8 cellular contexts compared by ENCODE assay signal in the genomic region with DNA sequence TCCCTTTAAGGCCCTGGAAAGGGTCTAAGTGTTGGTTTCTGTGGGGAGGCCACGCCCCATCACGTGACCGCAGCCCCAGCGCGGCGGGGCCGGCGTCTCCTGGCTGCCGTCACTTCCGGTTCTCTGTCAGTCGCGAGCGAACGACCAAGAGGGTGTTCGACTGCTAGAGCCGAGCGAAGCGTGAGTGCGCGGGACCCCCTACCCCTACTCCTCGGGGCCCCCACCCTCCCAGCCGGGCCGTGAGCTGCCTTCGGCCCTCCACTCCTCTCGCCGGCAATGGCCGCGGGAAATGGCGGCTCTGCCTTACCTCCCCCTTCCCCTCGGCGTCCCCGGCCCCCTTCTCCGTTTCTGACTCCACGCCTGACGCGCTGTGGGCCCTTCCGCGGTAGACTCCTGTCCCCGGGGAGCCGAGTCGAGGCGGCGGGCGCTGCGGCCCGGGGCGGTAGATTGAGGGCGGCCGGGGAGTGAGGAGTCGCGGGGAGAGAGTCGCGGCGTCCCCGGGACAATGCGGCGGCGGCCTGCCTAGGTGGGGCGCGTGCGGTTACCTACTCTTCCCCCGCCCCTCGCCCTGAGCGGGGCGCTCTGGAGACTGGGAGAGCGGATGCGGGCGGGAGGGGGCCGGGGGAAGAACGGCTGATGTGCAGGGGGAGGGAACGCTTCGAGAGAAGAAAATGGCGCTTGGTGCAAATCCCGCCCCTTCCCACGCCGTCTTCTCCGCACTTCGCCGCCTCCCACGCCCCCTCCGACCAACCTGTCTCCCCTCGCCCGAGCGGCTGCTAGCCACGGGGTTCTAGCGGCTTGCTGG. TPM values are rescaled to one million over a fixed set of nuclear protein-coding genes. Genes with fewer than 3 reads are reported as not detected.
DNase-seq lines count a peak whose midpoint lies in the region; ATAC-seq, FAIRE-seq and TF ChIP-seq lines count a peak whose summit lies in the region.

A gene (plus strand): TSS at position 112 of the 805 bp plus-strand sequence. CDS start 2,956 bp downstream, outside the sequence.

- H3K36me3 ChIP-seq in heart right ventricle: peaks cover 0 to 26% (median 10%) of the 10 kb centered on the region in 9 donors
- H3K36me3 ChIP-seq in upper lobe of right lung: peaks cover 17% of the 10 kb centered on the region

- peak within 1 kb of the TSS; percentile 97 to 98 for H3K27ac Mint-ChIP-seq in T-cell

- FAIRE-seq in GM12892 (lab: Jason Lieb, UNC): peak; percentile 91

- H3K9me3 Mint-ChIP-seq in T-cell: no peaks in the 10 kb centered on the region

- H3K27me3 ChIP-seq in heart right ventricle (no peaks in the 10 kb centered on the region), upper lobe of right lung (no peaks in the 10 kb centered on the region)

- H3K4me3 Mint-ChIP-seq in T-cell: peak within 1 kb of the TSS; percentile 96 to 98 (median 96)

- TF ChIP-seq CTCF in heart right ventricle (IDR thresholded peaks at IDR 0.05): peak in 4 of 9 donors; percentile 9 to 27 (median 22)
- no peak for TF ChIP-seq CTCF in upper lobe of right lung (IDR thresholded peaks at IDR 0.05)

- peaks cover 69 to 77% (median 76%) of the 10 kb centered on the region in 3 donors for H3K4me1 Mint-ChIP-seq in T-cell

- peaks cover 0 to 16% (median 0%) of the 10 kb centered on the region in 11 donors for H3K9me3 ChIP-seq in heart right ventricle
- no peaks in the 10 kb centered on the region for H3K9me3 ChIP-seq in upper lobe of right lung

- ATAC-seq in HG02852 (IDR thresholded peaks at IDR 0.05; ENCODE audit: unreplicated experiment) (peak; percentile 44), T-cell (replicated peaks in 1 of 4) (peak; percentile 92 to 96 (median 94)), heart right ventricle (peak; percentile 96 to 98 (median 97)), upper lobe of right lung (peak; percentile 93)

- 1% methylated on average over 55 to 86 of the region's 86 CpGs for WGBS in adipose tissue, 3 donors
- WGBS in heart right ventricle, 2 donors: 0 to 1% methylated on average over 74 to 86 of the region's 86 CpGs

- peaks cover 0 to 81% (median 23%) of the 10 kb centered on the region in 9 donors for H3K4me1 ChIP-seq in heart right ventricle
- H3K4me1 ChIP-seq in upper lobe of right lung: peaks cover 30% of the 10 kb centered on the region

- H3K4me3 ChIP-seq in heart right ventricle (peak within 1 kb of the TSS; percentile 69 to 97 (median 88)), upper lobe of right lung (peak within 1 kb of the TSS; percentile 91)

- CTCF ChIA-PET in T-cell (lab: Charles Lee): interaction anchor here (1.0 to 2.8 kb wide), 7 partner anchors 27 to 96 kb away, joined by 4 to 16 read pairs (median 5); no protein-coding TSS in a partner anchor

- DNase-seq in GM12892 (ENCODE audit: insufficient read length): peak; percentile 72
- peak; percentile 82 for DNase-seq in NCI-H1436 treated with DMSO at 0.1 percent for 48 hours (lab: John Stamatoyannopoulos, UW)
- DNase-seq in T-cell: peak; percentile 88 to 97 (median 93)
- DNase-seq in heart right ventricle: peak; percentile 93 to 94
- peak; percentile 98 for DNase-seq in posterior vena cava (ENCODE audit: low spot score)
- peak; percentile 97 for DNase-seq in upper lobe of right lung

- intact Hi-C loops in heart right ventricle (cut with DNase I): loop anchor here in 8 of 10 donors (2.0 to 10.0 kb wide), 7 partner anchors 78 to 481 kb away; no protein-coding TSS in a partner anchor
- intact Hi-C loops in posterior vena cava (cut with DNase I): loop anchor here in 1 of 2 donors (5.0 kb wide), 1 partner anchor 98 kb away; no protein-coding TSS in a partner anchor
- intact Hi-C loops in upper lobe of right lung (cut with DNase I): no loop called here

- peak within 1 kb of the TSS; percentile 97 for H3K27ac ChIP-seq in adipose tissue (ENCODE audit: low read depth, low read length)
- H3K27ac ChIP-seq in heart right ventricle: peak within 1 kb of the TSS; percentile 95 to 100 (median 99)
- H3K27ac ChIP-seq in upper lobe of right lung: peak within 1 kb of the TSS; percentile 100

- H3K27me3 Mint-ChIP-seq in T-cell: no peaks in the 10 kb centered on the region

- peak; percentile 94 for TF ChIP-seq POLR2A in GM12892 (IDR thresholded peaks at IDR 0.05; ENCODE audit: low read depth, low read length)

- POLR2A ChIA-PET in T-cell (lab: Charles Lee): interaction anchor here (0.6 to 1.6 kb wide), 7 partner anchors 10 to 364 kb away, joined by 3 to 5 read pairs (median 4); no protein-coding TSS in a partner anchor

- peaks cover 11% of the 10 kb centered on the region for H3K36me3 Mint-ChIP-seq in T-cell

RNA-seq across cellular contexts. Expression of the gene that starts here (rescaled TPM):
- polyA plus RNA-seq in GM12892 (2012; ENCODE audit: missing spikeins): 581 TPM
- total RNA-seq in T-cell: 100 to 1,000 TPM; 178 to 339 (median 203) TPM
- polyA plus RNA-seq in adipose tissue: 100 to 1,000 TPM in 2 of 3 donors, 10 to 100 TPM in 1; 68.6 to 237 (median 225) TPM
- 100 to 1,000 TPM; 169 to 224 (median 188) TPM for total RNA-seq in heart right ventricle
- 100 to 1,000 TPM in 1 of 2 donors, 10 to 100 TPM in 1; 86.8 to 141 TPM for polyA plus RNA-seq in heart right ventricle
- total RNA-seq in posterior vena cava: 100 to 1,000 TPM; 151 to 179 TPM
- 142 TPM for total RNA-seq in upper lobe of right lung

Comparison
In these comparisons a context has a peak if more than half of its experiments do, and no peak if none do; other contexts are left out.
1. Peak in every context shown above with its lines: DNase-seq, ATAC-seq, H3K4me3 ChIP-seq and H3K27ac ChIP-seq.
2. ATAC-seq: peak in every context shown above with its lines; median percentile 97 in heart right ventricle; 94 in T-cell; 93 in upper lobe of right lung; 44 in HG02852.